ENCODE assay signal across 8 cellular contexts in genomic region chr9:127423591-127423933, GRCh38. TPM values are rescaled to one million over a fixed set of nuclear protein-coding genes. Genes with fewer than 3 reads are reported as not detected.
DNase-seq lines count a peak whose midpoint lies in the region; ATAC-seq and TF ChIP-seq lines count a peak whose summit lies in the region.

No MANE protein-coding gene starts in this region.

- peak overlapping the region; percentile 93 for H3K4me2 ChIP-seq in skeletal muscle satellite cell (ENCODE audit: low read length)

- POLR2A ChIA-PET in T-cell (lab: Charles Lee): interaction anchor here in 1 of 2 donors (1.0 to 1.2 kb wide), 2 partner anchors 27 to 28 kb away, joined by 4 to 5 read pairs; partner anchors contain the start of genes LRSAM1, RPL12 and SLC2A8

- H3K27me3 ChIP-seq in heart left ventricle: no peaks in the 10 kb centered on the region
- no peaks in the 10 kb centered on the region for H3K27me3 ChIP-seq in skeletal muscle satellite cell (ENCODE audit: control insufficient read depth, insufficient read depth, low read length)

- H3K4me3 Mint-ChIP-seq in T-cell: peak overlapping the region; percentile 99 to 100 (median 99)

- peaks cover 0 to 17% (median 7%) of the 10 kb centered on the region in 9 donors for H3K36me3 ChIP-seq in heart left ventricle
- H3K36me3 ChIP-seq in skeletal muscle satellite cell (ENCODE audit: insufficient read depth, low read length): peaks cover 3% of the 10 kb centered on the region

- no peaks in the 10 kb centered on the region for H3K9me3 Mint-ChIP-seq in T-cell

- H3K27ac ChIP-seq in heart left ventricle: peak overlapping the region; percentile 69 to 95 (median 92)

- H3K9ac ChIP-seq in skeletal muscle satellite cell (ENCODE audit: low read depth, low read length): peak overlapping the region; percentile 91

- intact Hi-C loops in heart left ventricle (cut with DNase I): no loop called here

- H3K27me3 Mint-ChIP-seq in T-cell: no peaks in the 10 kb centered on the region

- peaks cover 8% of the 10 kb centered on the region for H3K36me3 Mint-ChIP-seq in T-cell

- peaks cover 51 to 57% (median 52%) of the 10 kb centered on the region in 3 donors for H3K4me1 Mint-ChIP-seq in T-cell

- ATAC-seq in GM21717 (IDR thresholded peaks at IDR 0.05; ENCODE audit: unreplicated experiment) (peak; percentile 5), T-cell (replicated peaks in 1 of 4) (no peak), heart left ventricle (peak in 1 of 4 donors; percentile 5), GM18870 (IDR thresholded peaks at IDR 0.05; ENCODE audit: unreplicated experiment) (no peak), GM21515 (IDR thresholded peaks at IDR 0.05; ENCODE audit: unreplicated experiment) (no peak), HG02870 (IDR thresholded peaks at IDR 0.05; ENCODE audit: unreplicated experiment) (no peak)

- TF ChIP-seq POLR2A in heart left ventricle (IDR thresholded peaks at IDR 0.05): no peak

- peak overlapping the region; percentile 95 to 98 for H3K27ac Mint-ChIP-seq in T-cell

- H3K9me3 ChIP-seq in heart left ventricle (no peaks in the 10 kb centered on the region), skeletal muscle satellite cell (replicated peaks; ENCODE audit: low read length) (no peaks in the 10 kb centered on the region)

- DNase-seq in T-cell: no peak
- no peak for DNase-seq in heart left ventricle
- DNase-seq in ureter (ENCODE audit: low spot score): no peak

- H3K4me1 ChIP-seq in heart left ventricle (peaks cover 10 to 48% (median 27%) of the 10 kb centered on the region in 12 donors), skeletal muscle satellite cell (ENCODE audit: control insufficient read depth, insufficient read depth, low read length) (peaks cover 20% of the 10 kb centered on the region)

- peak overlapping the region; percentile 57 to 97 (median 78) for H3K4me3 ChIP-seq in heart left ventricle
- peak overlapping the region; percentile 91 for H3K4me3 ChIP-seq in skeletal muscle satellite cell (ENCODE audit: low read length)

- TF ChIP-seq CTCF in heart left ventricle (IDR thresholded peaks at IDR 0.05): no peak

- 0 to 1% (median 0%) methylated on average over 7 to 8 of the region's 8 CpGs for WGBS in heart left ventricle, 4 donors

- CTCF ChIA-PET in T-cell (lab: Charles Lee): no interaction called here

RNA-seq across cellular contexts. Expression of gene ZNF79, which starts 0.6 kb away (rescaled TPM):
- 10 to 100 TPM in 3 of 5 donors, 1 to 10 TPM in 2; 7.2 to 20.2 (median 17.3) TPM for total RNA-seq in T-cell
- total RNA-seq in heart left ventricle: 1 to 10 TPM; 4.6 to 7.4 (median 5.8) TPM
- polyA plus RNA-seq in heart left ventricle: 1 to 10 TPM; 3.1 to 3.6 TPM
- total RNA-seq in skeletal muscle satellite cell (2012; rRNA removed): 5.9 and 6.3 TPM in 2 replicates
- 13.2 TPM for total RNA-seq in ureter

RNA-seq across cellular contexts. Expression of gene SLC2A8, which starts 26.6 kb away (rescaled TPM):
- total RNA-seq in T-cell: 1 to 10 TPM; 1.4 to 6.2 (median 2.6) TPM
- total RNA-seq in heart left ventricle: 10 to 100 TPM; 12.1 to 25.0 (median 14.9) TPM
- 10 to 100 TPM; 15.6 to 22.1 TPM for polyA plus RNA-seq in heart left ventricle
- total RNA-seq in skeletal muscle satellite cell (2012; rRNA removed): 1.1 and 1.8 TPM in 2 replicates
- 38.4 TPM for total RNA-seq in ureter

RNA-seq across cellular contexts. Expression of gene RPL12, which starts 27.6 kb away (rescaled TPM):
- total RNA-seq in T-cell (1,000 to 10,000 TPM; 1,494 to 1,979 (median 1,776) TPM), heart left ventricle (100 to 1,000 TPM; 408 to 937 (median 547) TPM), ureter (1,953 TPM)
- 1,000 to 10,000 TPM; 1,225 to 1,523 TPM for polyA plus RNA-seq in heart left ventricle
- total RNA-seq in skeletal muscle satellite cell (2012; rRNA removed): 1,517 and 2,392 TPM in 2 replicates

RNA-seq across cellular contexts. Expression of gene LRSAM1, which starts 27.7 kb away (rescaled TPM):
- total RNA-seq in T-cell (10 to 100 TPM; 17.9 to 30.3 (median 25.1) TPM), heart left ventricle (10 to 100 TPM; 21.9 to 42.2 (median 31.6) TPM), ureter (30.4 TPM)
- polyA plus RNA-seq in heart left ventricle: 10 to 100 TPM; 22.2 to 38.0 TPM
- 9.9 and 14.4 TPM in 2 replicates for total RNA-seq in skeletal muscle satellite cell (2012; rRNA removed)
